Comparison of ENCODE assay signal across 26 cellular contexts in genomic region chr12:18521461-18521860, GRCh38.
"Had no signal": no experiment of that assay in that cellular context is flagged by ENCODE, and none has a peak within 500 bp of the region (broad histone marks: within the 10 kb centered on the region; RNA-seq: fewer than 3 reads in every experiment).

No MANE protein-coding gene starts in this region.

- H3K4me3 ChIP-seq: left lung, lower lobe of right lung, neural progenitor cell, ovary, prostate gland, skin epidermis, suprapubic skin, thoracic aorta, tibial artery, uterus had no signal

- H3K4me1 Mint-ChIP-seq: naive B cell; natural killer cell; nephron progenitor cell; neural progenitor cell; stimulated activated effector memory CD8-positive, alpha-beta T cell treated with anti-CD3 and anti-CD28 coated beads, Interleukin-12 subunit alpha, Interleukin-12 subunit beta, amount 100 ng/mL, for 72 hours had no signal

- H3K27me3 ChIP-seq: left lung, neural progenitor cell, neutrophil, ovary, suprapubic skin, tibial artery, uterus had no signal

- H3K4me3 Mint-ChIP-seq: naive B cell; natural killer cell; nephron progenitor cell; neural progenitor cell; stimulated activated effector memory CD8-positive, alpha-beta T cell treated with anti-CD3 and anti-CD28 coated beads, Interleukin-12 subunit alpha, Interleukin-12 subunit beta, amount 100 ng/mL, for 72 hours; stimulated activated naive CD8-positive, alpha-beta T cell treated with anti-CD3 and anti-CD28 coated beads, Interleukin-15, Interleukin-2, amounts not matched to agents 100 ng/mL and 50 ng/mL, for 24 hours had no signal

- H3K9me3 ChIP-seq: neutrophil, ovary, prostate gland, uterus had no signal

- H3K36me3 Mint-ChIP-seq: naive B cell; stimulated activated effector memory CD8-positive, alpha-beta T cell treated with anti-CD3 and anti-CD28 coated beads, Interleukin-12 subunit alpha, Interleukin-12 subunit beta, amount 100 ng/mL, for 72 hours had no signal

- H3K36me3 ChIP-seq: left lung, lower lobe of right lung, neutrophil, ovary, prostate gland, thoracic aorta, uterus had no signal

- H2AFZ ChIP-seq: neural progenitor cell had no signal

- H3K27ac ChIP-seq: left lung, lower lobe of right lung, neural progenitor cell, neutrophil, ovary, prostate gland, skin epidermis, suprapubic skin, thoracic aorta, tibial artery, uterus had no signal

- H3K4me2 ChIP-seq: neural progenitor cell had no signal

- H3K27ac Mint-ChIP-seq: natural killer cell; nephron progenitor cell; neural progenitor cell; stimulated activated effector memory CD8-positive, alpha-beta T cell treated with anti-CD3 and anti-CD28 coated beads, Interleukin-12 subunit alpha, Interleukin-12 subunit beta, amount 100 ng/mL, for 72 hours; stimulated activated naive CD8-positive, alpha-beta T cell treated with anti-CD3 and anti-CD28 coated beads, Interleukin-15, Interleukin-2, amounts not matched to agents 100 ng/mL and 50 ng/mL, for 24 hours had no signal

- ATAC-seq: left colon; left lung; natural killer cell; right cardiac atrium; sciatic nerve; stimulated activated effector memory CD8-positive, alpha-beta T cell treated with anti-CD3 and anti-CD28 coated beads, Interleukin-12 subunit alpha, Interleukin-12 subunit beta, amount 100 ng/mL, for 72 hours had no signal

- H3K4me1 ChIP-seq: left lung, lower lobe of right lung, prostate gland, suprapubic skin, tibial artery, uterus had no signal

- H3K27me3 Mint-ChIP-seq: naive B cell; stimulated activated naive CD8-positive, alpha-beta T cell treated with anti-CD3 and anti-CD28 coated beads, Interleukin-15, Interleukin-2, amounts not matched to agents 100 ng/mL and 50 ng/mL, for 24 hours had no signal

- DNase-seq: left colon; lower lobe of right lung; mammary epithelial cell; mesenchymal stem cell; naive B cell; natural killer cell; nephron progenitor cell; ovary; retina; stimulated activated CD4-positive, alpha-beta T cell treated with anti-CD3 and anti-CD28 coated beads, Interleukin-12 subunit alpha, Interleukin-12 subunit beta, amount 100 ng/mL, for 4 hours; stimulated activated CD4-positive, alpha-beta T cell treated with anti-CD3 and anti-CD28 coated beads, Interleukin-4, amount 100 ng/mL, for 24 hours; stimulated activated naive CD4-positive, alpha-beta T cell; tibial artery; trophoblast cell; uterus had no signal
